8 cellular contexts compared by ENCODE assay signal in the genomic region with DNA sequence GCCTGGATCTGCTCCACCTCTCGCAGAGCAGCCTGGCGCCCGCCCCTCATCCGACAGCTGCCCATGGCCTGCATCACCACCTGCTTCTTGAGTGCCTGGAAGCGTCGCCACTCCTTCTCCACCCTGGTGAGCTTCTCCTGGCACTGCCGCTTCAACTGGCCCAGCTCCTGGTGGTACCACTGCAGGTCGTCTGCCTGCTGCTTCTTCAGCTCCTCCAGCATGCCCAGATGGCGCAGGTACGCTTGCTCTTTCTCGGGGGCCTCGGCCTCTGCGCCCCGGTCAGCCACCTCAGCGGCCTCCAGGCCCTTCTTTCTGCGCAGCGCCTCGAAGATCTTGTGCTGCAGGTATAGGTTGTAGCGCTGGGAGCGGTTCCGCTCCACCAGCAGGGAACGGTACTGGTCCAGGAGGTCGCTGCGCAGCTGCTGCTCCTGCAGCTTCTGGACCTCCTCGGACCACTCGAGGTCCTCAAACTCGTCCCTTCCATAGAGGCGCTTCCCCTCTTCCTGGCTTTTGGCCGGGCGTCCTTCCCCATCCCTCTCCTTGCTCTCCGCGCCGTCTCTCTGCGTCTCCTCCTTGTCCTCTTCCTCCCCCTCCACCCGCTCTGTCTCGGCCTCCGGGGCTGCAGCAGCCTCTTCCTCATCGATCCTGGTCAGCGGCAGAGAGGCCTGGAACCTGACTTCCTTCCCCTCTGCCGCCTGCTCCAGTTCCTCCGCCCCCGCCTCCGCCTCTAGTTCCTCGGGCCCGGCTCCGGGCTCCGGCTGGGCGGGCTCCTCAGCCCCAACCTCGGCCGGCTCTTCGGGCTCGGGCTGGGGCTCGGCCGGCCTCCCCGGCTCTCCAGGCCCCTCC. TPM values are rescaled to one million over a fixed set of nuclear protein-coding genes. Genes with fewer than 3 reads are reported as not detected.
A peak's percentile ranks its signal among the peaks of the same experiment; 100 is the strongest.
DNase-seq lines count a peak whose midpoint lies in the region; ATAC-seq and TF ChIP-seq lines count a peak whose summit lies in the region.

No MANE protein-coding gene starts in this region.

- H3K4me3 Mint-ChIP-seq in endodermal cell = peak overlapping the region; percentile 71

- no peaks in the 10 kb centered on the region for H3K9me3 ChIP-seq in endodermal cell (ENCODE audit: control insufficient read depth, low read length)
- H3K9me3 ChIP-seq in mononuclear cell (ENCODE audit: low read depth, low read length) = no peaks in the 10 kb centered on the region
- H3K9me3 ChIP-seq in upper lobe of left lung = no peaks in the 10 kb centered on the region

- peak overlapping the region; percentile 54 for H2AFZ ChIP-seq in KMS-11 (ENCODE audit: low read depth)

- no peaks in the 10 kb centered on the region for H3K9me3 Mint-ChIP-seq in endodermal cell

- peaks cover 31% of the 10 kb centered on the region for H3K4me1 Mint-ChIP-seq in endodermal cell

- no peak for TF ChIP-seq POLR2A in upper lobe of left lung (IDR thresholded peaks at IDR 0.05)

- H3K27me3 ChIP-seq in KMS-11 (ENCODE audit: insufficient read depth, low read depth) = no peaks in the 10 kb centered on the region
- peaks cover 19% of the 10 kb centered on the region for H3K27me3 ChIP-seq in endodermal cell (ENCODE audit: control insufficient read depth, insufficient read depth, low read length, poor library complexity, severe bottlenecking)
- H3K27me3 ChIP-seq in mononuclear cell (ENCODE audit: insufficient read depth, low read length) = no peaks in the 10 kb centered on the region
- no peaks in the 10 kb centered on the region for H3K27me3 ChIP-seq in upper lobe of left lung

- H3K4me2 ChIP-seq in KMS-11 = peak overlapping the region; percentile 54

- H3K36me3 Mint-ChIP-seq in endodermal cell (ENCODE audit: low read depth) = no peaks in the 10 kb centered on the region

- TF ChIP-seq CTCF in KMS-11 (conservative IDR thresholded peaks at IDR 0.05; ENCODE audit: low read depth, low read length) (no peak), endodermal cell (conservative IDR thresholded peaks at IDR 0.05) (no peak), upper lobe of left lung (IDR thresholded peaks at IDR 0.05) (no peak)

- peaks cover 29% of the 10 kb centered on the region for H3K4me1 ChIP-seq in KMS-11 (ENCODE audit: low read depth, poor library complexity, severe bottlenecking)
- H3K4me1 ChIP-seq in endodermal cell (ENCODE audit: control insufficient read depth, insufficient read depth, low read length) = no peaks in the 10 kb centered on the region
- peaks cover 53% of the 10 kb centered on the region for H3K4me1 ChIP-seq in mononuclear cell (ENCODE audit: insufficient read depth, low read length)
- H3K4me1 ChIP-seq in upper lobe of left lung = peaks cover 27 to 48% (median 39%) of the 10 kb centered on the region in 4 donors

- peak overlapping the region; percentile 71 for H3K27ac Mint-ChIP-seq in endodermal cell

- H3K9ac ChIP-seq in KMS-11 (no peak overlapping the region), endodermal cell (ENCODE audit: extremely low read depth, low read length, poor library complexity, severe bottlenecking) (peak overlapping the region; percentile 67)

- H3K4me3 ChIP-seq in KMS-11 (IDR thresholded peaks at IDR 0.05; ENCODE audit: insufficient read depth, low read depth, low read length) (no peak overlapping the region), endodermal cell (ENCODE audit: low read length) (peak overlapping the region; percentile 81), mononuclear cell (ENCODE audit: low read length) (peak overlapping the region; percentile 64), upper lobe of left lung (peak overlapping the region; percentile 63 to 87 (median 72))

- H3K27me3 Mint-ChIP-seq in endodermal cell (ENCODE audit: insufficient read depth) = peaks cover 22% of the 10 kb centered on the region

- 24 to 36% methylated on average over 30 to 55 of the region's 55 CpGs for WGBS in endodermal cell (ENCODE audit: insufficient coverage in 1 of 2, insufficient read length in 1 of 2), 2 experiments
- WGBS in upper lobe of left lung, 2 donors = 9 to 11% methylated on average over 45 to 51 of the region's 55 CpGs

- ATAC-seq in GM21390 (IDR thresholded peaks at IDR 0.05; ENCODE audit: unreplicated experiment) = peak; percentile 14
- peak; percentile 61 to 76 for ATAC-seq in upper lobe of left lung (ENCODE audit: low FRiP score in 2 of 2)

- peaks cover 27% of the 10 kb centered on the region; the same call in 1 of the 2 replicates for H3K79me2 ChIP-seq in KMS-11 (ENCODE audit: insufficient read depth, low read depth)

- TF ChIP-seq EP300 in upper lobe of left lung (IDR thresholded peaks at IDR 0.05) = no peak

- H3K36me3 ChIP-seq in KMS-11 (ENCODE audit: insufficient read depth) (no peaks in the 10 kb centered on the region), endodermal cell (ENCODE audit: control insufficient read depth, insufficient read depth, low read length) (no peaks in the 10 kb centered on the region), upper lobe of left lung (no peaks in the 10 kb centered on the region)

- H3K27ac ChIP-seq in KMS-11 = no peak overlapping the region
- peak overlapping the region; percentile 84 for H3K27ac ChIP-seq in endodermal cell (ENCODE audit: low read depth, low read length)
- peak overlapping the region; percentile 75 to 86 (median 84) for H3K27ac ChIP-seq in upper lobe of left lung

- no peaks in the 10 kb centered on the region for H4K20me1 ChIP-seq in KMS-11 (ENCODE audit: insufficient read depth)

- peak; percentile 51 for DNase-seq in DMS53 treated with DMSO at 0.1 percent for 48 hours (lab: John Stamatoyannopoulos, UW; ENCODE audit: unreplicated experiment)
- peak; percentile 7 for DNase-seq in T-helper 9 cell
- peak; percentile 84 for DNase-seq in endodermal cell
- peak; percentile 71 to 79 for DNase-seq in upper lobe of left lung
- no peak for DNase-seq in NCI-H2081 treated with DMSO at 0.1 percent for 48 hours (lab: John Stamatoyannopoulos, UW)

RNA-seq across cellular contexts. Expression of a gene that starts 1.1 kb away (rescaled TPM):
- total RNA-seq in endodermal cell = 10 to 100 TPM; 17.3 to 17.5 TPM
- 11.6 TPM for polyA plus RNA-seq in endodermal cell (2013, experiment 1 of 2)
- 10.6 TPM for polyA plus RNA-seq in endodermal cell (2013, experiment 2 of 2)
- total RNA-seq in mononuclear cell = 37.5 TPM
- total RNA-seq in upper lobe of left lung = 10 to 100 TPM; 20.8 to 29.0 (median 26.2) TPM

RNA-seq across cellular contexts. Expression of a gene that starts 25.8 kb away (rescaled TPM):
- total RNA-seq in endodermal cell (10 to 100 TPM; 18.5 to 25.5 TPM), mononuclear cell (50.5 TPM), upper lobe of left lung (10 to 100 TPM in 5 of 6 donors, 1 to 10 TPM in 1; 9.4 to 29.0 (median 24.2) TPM)
- 16.3 TPM for polyA plus RNA-seq in endodermal cell (2013, experiment 1 of 2)
- 14.6 TPM for polyA plus RNA-seq in endodermal cell (2013, experiment 2 of 2)
